ENCODE assay signal across 8 cellular contexts in the genomic region with DNA sequence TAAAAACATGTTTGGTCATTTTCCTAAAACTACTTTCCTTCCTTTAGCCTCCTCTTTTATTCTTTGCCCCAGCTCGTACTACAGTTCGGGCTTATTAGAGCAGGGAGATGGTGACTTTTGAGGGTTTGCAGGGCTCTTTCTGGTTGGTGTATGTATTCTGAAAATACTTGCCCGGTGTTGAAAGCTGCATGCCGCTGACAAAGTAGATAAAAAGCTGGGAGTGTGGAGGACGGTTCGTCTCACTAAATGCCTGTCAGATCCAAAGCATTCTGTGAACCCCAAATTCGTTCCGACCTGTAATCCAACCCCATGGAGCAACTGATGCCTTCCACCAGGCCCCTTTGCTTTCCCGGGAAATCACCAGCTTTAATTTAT. TPM values are rescaled to one million over a fixed set of nuclear protein-coding genes. Genes with fewer than 3 reads are reported as not detected.
DNase-seq lines count a peak whose midpoint lies in the region; ATAC-seq and TF ChIP-seq lines count a peak whose summit lies in the region.

No MANE protein-coding gene starts in this region.

- H3K4me1 ChIP-seq in CD8-positive, alpha-beta memory T cell (ENCODE audit: insufficient read depth, low read length), result peaks cover 17% of the 10 kb centered on the region
- H3K4me1 ChIP-seq in KMS-11 (ENCODE audit: low read depth, poor library complexity, severe bottlenecking), result no peaks in the 10 kb centered on the region

- H3K27ac Mint-ChIP-seq in CD8-positive, alpha-beta memory T cell, result peak overlapping the region in 2 of 8 donors; percentile 49 to 61
- H3K27ac Mint-ChIP-seq in natural killer cell, result no peak overlapping the region

- ATAC-seq in natural killer cell (no peak), HG03432 (IDR thresholded peaks at IDR 0.05; ENCODE audit: unreplicated experiment) (no peak), left colon (no peak)

- H3K27me3 ChIP-seq in CD8-positive, alpha-beta memory T cell (ENCODE audit: insufficient read depth, low read length, poor library complexity, severe bottlenecking), result no peaks in the 10 kb centered on the region
- peaks cover 4% of the 10 kb centered on the region; the same call in 1 of the 2 replicates for H3K27me3 ChIP-seq in KMS-11 (ENCODE audit: insufficient read depth, low read depth)
- no peaks in the 10 kb centered on the region for H3K27me3 ChIP-seq in dorsolateral prefrontal cortex

- H3K4me1 Mint-ChIP-seq in CD8-positive, alpha-beta memory T cell, result peaks cover 22 to 35% (median 34%) of the 10 kb centered on the region in 3 donors
- peaks cover 12 to 15% of the 10 kb centered on the region in 2 donors for H3K4me1 Mint-ChIP-seq in natural killer cell

- H2AFZ ChIP-seq in KMS-11 (ENCODE audit: low read depth), result peak overlapping the region; percentile 85; the same call in 1 of the 2 replicates

- no peak overlapping the region for H3K27ac ChIP-seq in CD8-positive, alpha-beta memory T cell (ENCODE audit: low read depth, low read length)
- H3K27ac ChIP-seq in KMS-11 (no peak overlapping the region), dorsolateral prefrontal cortex (peak overlapping the region in 58 of 59 donors; percentile 62 to 97 (median 94))

- H3K27me3 Mint-ChIP-seq in CD8-positive, alpha-beta memory T cell, result peaks cover 14 to 68% of the 10 kb centered on the region in 2 donors
- H3K27me3 Mint-ChIP-seq in natural killer cell (ENCODE audit: low read depth in 2 of 2), result peaks cover 39 to 49% of the 10 kb centered on the region in 2 donors

- peaks cover 0 to 4% (median 0%) of the 10 kb centered on the region in 5 donors for H3K9me3 Mint-ChIP-seq in CD8-positive, alpha-beta memory T cell
- no peaks in the 10 kb centered on the region for H3K9me3 Mint-ChIP-seq in natural killer cell

- intact Hi-C loops in dorsolateral prefrontal cortex (cut with DNase I), result loop anchor here in 1 of 2 donors (2.0 to 10.0 kb wide), 3 partner anchors 33 to 241 kb away; partner anchors contain the start of gene TMEM131L
- intact Hi-C loops in natural killer cell (cut with micrococcal nuclease), result no loop called here
- intact Hi-C loops in left colon (cut with DNase I, micrococcal nuclease), result loop anchor here in 1 of 2 donors (10.0 kb wide), 1 partner anchor 91 kb away; no protein-coding TSS in a partner anchor

- H3K4me3 Mint-ChIP-seq in CD8-positive, alpha-beta memory T cell, result peak overlapping the region; percentile 54 to 89 (median 73)
- peak overlapping the region; percentile 87 for H3K4me3 Mint-ChIP-seq in natural killer cell

- POLR2A ChIA-PET in CD8-positive, alpha-beta memory T cell (lab: Charles Lee), result no interaction called here

- peaks cover 0 to 3% (median 0%) of the 10 kb centered on the region in 3 donors for H3K36me3 Mint-ChIP-seq in CD8-positive, alpha-beta memory T cell
- H3K36me3 Mint-ChIP-seq in natural killer cell, result peaks cover 12% of the 10 kb centered on the region

- H4K20me1 ChIP-seq in KMS-11 (ENCODE audit: insufficient read depth), result no peaks in the 10 kb centered on the region

- no peak overlapping the region for H3K9ac ChIP-seq in KMS-11

- CTCF ChIA-PET in CD8-positive, alpha-beta memory T cell (lab: Charles Lee), result interaction anchor here (1.4 kb wide), 1 partner anchor 15 kb away, joined by 4 read pairs; no protein-coding TSS in a partner anchor

- H3K4me3 ChIP-seq in CD8-positive, alpha-beta memory T cell (ENCODE audit: low read length), result peak overlapping the region; percentile 54
- H3K4me3 ChIP-seq in KMS-11 (IDR thresholded peaks at IDR 0.05; ENCODE audit: insufficient read depth, low read depth, low read length), result no peak overlapping the region
- H3K4me3 ChIP-seq in dorsolateral prefrontal cortex, result peak overlapping the region; percentile 41 to 84 (median 70)

- H3K79me2 ChIP-seq in KMS-11 (ENCODE audit: insufficient read depth, low read depth), result no peaks in the 10 kb centered on the region

- H3K9me3 ChIP-seq in CD8-positive, alpha-beta memory T cell (ENCODE audit: low read length), result no peaks in the 10 kb centered on the region

- H3K4me2 ChIP-seq in KMS-11, result peak overlapping the region; percentile 41

- no peak for DNase-seq in CD8-positive, alpha-beta memory T cell
- DNase-seq in dorsolateral prefrontal cortex (no peak), natural killer cell (no peak), A172 (ENCODE audit: low spot score) (no peak), NCI-H146 treated with DMSO at 0.1 percent for 48 hours (lab: John Stamatoyannopoulos, UW; ENCODE audit: unreplicated experiment) (no peak), left colon (no peak)

- H3K36me3 ChIP-seq in CD8-positive, alpha-beta memory T cell (ENCODE audit: insufficient read depth, low read length), result no peaks in the 10 kb centered on the region
- H3K36me3 ChIP-seq in KMS-11 (ENCODE audit: insufficient read depth), result no peaks in the 10 kb centered on the region

- TF ChIP-seq CTCF in KMS-11 (conservative IDR thresholded peaks at IDR 0.05; ENCODE audit: low read depth, low read length) (no peak), dorsolateral prefrontal cortex (IDR thresholded peaks at IDR 0.05 in 54 of 56, conservative IDR thresholded peaks at IDR 0.05 in 2 of 56; ENCODE audit: low read depth in 1 of 56, partially characterized antibody in 56 of 56) (no peak), natural killer cell (IDR thresholded peaks at IDR 0.05) (no peak)

RNA-seq across cellular contexts. Expression of gene TRIM2, which starts 19.2 kb away (rescaled TPM):
- under 1 TPM; 0.24 to 0.29 TPM for total RNA-seq in CD8-positive, alpha-beta memory T cell
- polyA plus RNA-seq in CD8-positive, alpha-beta memory T cell, result 1.5 TPM
- total RNA-seq in dorsolateral prefrontal cortex (100 to 1,000 TPM; 287 to 703 (median 456) TPM), natural killer cell (under 1 TPM in 1 of 3 donors, not detected in 2; 0.11 TPM), left colon (100 to 1,000 TPM; 123 to 145 TPM)
- 23.7 and 46.6 TPM in 2 replicates for total RNA-seq in A172 (2014; rRNA removed; shearing (Covaris generic))

Comparison
In these comparisons a context has a peak if more than half of its experiments do, and no peak if none do; other contexts are left out.
1. H3K27ac ChIP-seq: peak in dorsolateral prefrontal cortex (58 of 59); none in CD8-positive, alpha-beta memory T cell (single experiment) and KMS-11 (single experiment).
2. RNA of gene TRIM2, which starts 19.2 kb away (total RNA-seq): 287 to 703 TPM in dorsolateral prefrontal cortex, 123 to 145 TPM in left colon and 23.7 to 46.6 TPM in A172; 0.24 to 0.29 TPM in CD8-positive, alpha-beta memory T cell and 0.11 TPM in natural killer cell; every median in the first group is over 10 times any median in the second.